ENCODE assay signal across 8 cellular contexts in the genomic region with DNA sequence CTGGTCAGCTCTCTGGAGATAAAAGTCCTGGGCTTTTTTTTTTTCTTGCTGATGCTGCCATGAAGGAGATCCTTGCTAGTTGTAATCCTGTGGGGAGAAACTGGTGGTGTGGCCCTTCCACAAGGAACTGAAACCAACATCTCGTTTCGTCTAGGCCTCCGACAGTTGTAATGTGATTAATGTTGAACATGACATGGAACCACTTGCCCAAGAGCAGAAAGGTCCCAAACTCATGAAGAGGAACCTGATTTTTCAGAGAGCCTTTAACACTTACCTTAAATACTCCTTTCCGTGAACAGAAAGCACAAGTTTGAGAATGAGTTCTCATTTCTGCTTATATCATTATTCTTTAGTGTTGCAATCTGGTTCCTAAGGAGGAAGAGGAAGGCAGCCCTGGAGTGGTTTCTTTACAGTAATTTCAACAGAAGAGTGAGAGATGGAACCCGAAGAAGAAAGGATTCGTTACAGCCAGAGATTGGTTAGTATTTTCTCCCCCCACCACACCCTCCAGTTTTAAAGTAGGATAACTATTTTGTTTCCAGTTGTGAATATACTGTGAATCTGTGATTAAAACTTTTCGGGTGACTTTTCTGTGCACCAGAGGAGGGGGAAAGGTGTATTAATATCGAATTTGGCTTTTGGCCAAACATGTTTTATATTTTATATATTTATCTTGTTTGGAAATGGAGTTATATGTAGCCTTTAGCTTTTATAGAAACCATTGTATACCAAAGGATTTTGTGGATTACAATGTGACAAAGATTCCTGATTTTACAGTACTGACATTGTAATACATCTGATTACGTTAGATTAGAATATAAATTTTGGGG. TPM values are rescaled to one million over a fixed set of nuclear protein-coding genes. Genes with fewer than 3 reads are reported as not detected.
DNase-seq lines count a peak whose midpoint lies in the region; ATAC-seq, FAIRE-seq and TF ChIP-seq lines count a peak whose summit lies in the region.

No MANE protein-coding gene starts in this region.

- ATAC-seq in HG03571 (IDR thresholded peaks at IDR 0.05; ENCODE audit: unreplicated experiment), result no peak

- H3K27me3 Mint-ChIP-seq in type B pancreatic cell, result no peaks in the 10 kb centered on the region

- peak overlapping the region; percentile 96 for H3K27ac Mint-ChIP-seq in type B pancreatic cell

- H3K36me3 ChIP-seq in NT2/D1 (ENCODE audit: insufficient read depth, insufficient read length, low read length), result peaks cover 35% of the 10 kb centered on the region
- H3K36me3 ChIP-seq in bronchial epithelial cell (ENCODE audit: control insufficient read depth, insufficient read depth, low read length), result peaks cover 1% of the 10 kb centered on the region

- TF ChIP-seq CTCF in bronchial epithelial cell (IDR thresholded peaks at IDR 0.05; ENCODE audit: insufficient read depth, low read length, severe bottlenecking), result no peak
- TF ChIP-seq CTCF in type B pancreatic cell (conservative IDR thresholded peaks at IDR 0.05), result no peak

- no peak for FAIRE-seq in bronchial epithelial cell (lab: Jason Lieb, UNC)

- H3K4me1 Mint-ChIP-seq in type B pancreatic cell (ENCODE audit: unreplicated experiment), result peaks cover 13% of the 10 kb centered on the region

- no peaks in the 10 kb centered on the region for H3K9me3 ChIP-seq in NT2/D1 (ENCODE audit: insufficient read depth, low read length)

- peak overlapping the region; percentile 91 for H3K9ac ChIP-seq in NT2/D1 (ENCODE audit: insufficient read length, low read depth)

- H3K4me3 Mint-ChIP-seq in type B pancreatic cell, result peak overlapping the region; percentile 94

- no peaks in the 10 kb centered on the region for H3K9me3 Mint-ChIP-seq in type B pancreatic cell

- H3K36me3 Mint-ChIP-seq in type B pancreatic cell, result peaks cover 4% of the 10 kb centered on the region

- H3K27me3 ChIP-seq in NT2/D1 (ENCODE audit: insufficient read depth, insufficient read length), result peaks cover 12% of the 10 kb centered on the region
- no peaks in the 10 kb centered on the region for H3K27me3 ChIP-seq in bronchial epithelial cell (ENCODE audit: control insufficient read depth, insufficient read depth, low read length)

- H3K4me3 ChIP-seq in NT2/D1 (ENCODE audit: insufficient read length, low read depth) (peak overlapping the region; percentile 96), bronchial epithelial cell (ENCODE audit: low read depth, low read length) (peak overlapping the region; percentile 63)

- no peaks in the 10 kb centered on the region for H3K4me1 ChIP-seq in NT2/D1 (ENCODE audit: insufficient read depth, insufficient read length)

- DNase-seq in stimulated activated CD4-positive, alpha-beta T cell treated with anti-CD3 and anti-CD28 coated beads, Interleukin-15, amount 100 ng/mL, for 24 hours, result peak; percentile 30
- no peak for DNase-seq in stimulated activated CD4-positive, alpha-beta T cell treated with anti-CD3 and anti-CD28 coated beads, Interleukin-2, amount 100 ng/mL, for 24 hours
- DNase-seq in NT2/D1 (ENCODE audit: low read depth, low spot score) (no peak), bronchial epithelial cell (ENCODE audit: low read depth) (peak; percentile 32), medulla oblongata (ENCODE audit: extremely low spot score) (peak; percentile 77), type B pancreatic cell (ENCODE audit: extremely low spot score, unreplicated experiment) (no peak), OCI-M2 (lab: John Stamatoyannopoulos, UW; ENCODE audit: unreplicated experiment) (no peak)

RNA-seq across cellular contexts. Expression of a gene that starts 2.0 kb away (rescaled TPM):
- total RNA-seq in bronchial epithelial cell (38.4 and 49.0 TPM in 2 replicates), type B pancreatic cell (ENCODE audit: low replicate concordance) (97.5 and 169 TPM in 2 replicates)

Comparison
In these comparisons a context has a peak if more than half of its experiments do, and no peak if none do; other contexts are left out.
1. DNase-seq: peak in stimulated activated CD4-positive, alpha-beta T cell treated with anti-CD3 and anti-CD28 coated beads, Interleukin-15, amount 100 ng/mL, for 24 hours (single experiment), bronchial epithelial cell (single experiment) and medulla oblongata (single experiment); none in stimulated activated CD4-positive, alpha-beta T cell treated with anti-CD3 and anti-CD28 coated beads, Interleukin-2, amount 100 ng/mL, for 24 hours (0 of 2), NT2/D1 (single experiment), type B pancreatic cell (single experiment) and OCI-M2 (single experiment).